Comparison of ENCODE assay signal across 8 cellular contexts in genomic region chr6:99349620-99350141, GRCh38. TPM values are rescaled to one million over a fixed set of nuclear protein-coding genes. Genes with fewer than 3 reads are reported as not detected.
DNase-seq lines count a peak whose midpoint lies in the region; ATAC-seq and TF ChIP-seq lines count a peak whose summit lies in the region.

Gene FAXC, minus strand, starts transcription at chr6:99349674. Its CDS starts 302 bp downstream, at chr6:99349372.

- peak; percentile 54 for ATAC-seq in GM19463 (IDR thresholded peaks at IDR 0.05; ENCODE audit: unreplicated experiment)

- peak within 1 kb of the TSS; percentile 40 to 63 for H3K4me3 ChIP-seq in mucosa of rectum (ENCODE audit: low read length in 2 of 2)
- peak within 1 kb of the TSS; percentile 43 to 81 for H3K4me3 ChIP-seq in uterus

- TF ChIP-seq RAD21 in Ishikawa (IDR thresholded peaks at IDR 0.05; ENCODE audit: low read depth): peak; percentile 32; the same call in 1 of the 2 replicates

- peak in 3 of 4 experiments; percentile 23 to 36 (median 23) for TF ChIP-seq CTCF in uterus (IDR thresholded peaks at IDR 0.05)

- peak within 1 kb of the TSS; percentile 4 to 43 for H3K9ac ChIP-seq in mucosa of rectum (ENCODE audit: low read depth in 1 of 2, low read length in 2 of 2)

- H3K27me3 ChIP-seq in mucosa of rectum (ENCODE audit: control insufficient read depth in 2 of 2, insufficient read depth in 2 of 2, low read length in 2 of 2) (peaks cover 6 to 10% of the 10 kb centered on the region in 2 donors), uterus (no peaks in the 10 kb centered on the region)

- H3K9me3 ChIP-seq in mucosa of rectum (ENCODE audit: control insufficient read depth in 2 of 2, low read length in 2 of 2) (no peaks in the 10 kb centered on the region), uterus (no peaks in the 10 kb centered on the region)

- H3K36me3 ChIP-seq in mucosa of rectum (ENCODE audit: control insufficient read depth in 2 of 2, insufficient read depth in 2 of 2, low read length in 2 of 2) (no peaks in the 10 kb centered on the region), uterus (no peaks in the 10 kb centered on the region)

- H3K27ac ChIP-seq in mucosa of rectum (ENCODE audit: low read depth in 2 of 2, low read length in 2 of 2) (peak within 1 kb of the TSS in 1 of 2 donors; percentile 25), uterus (peak within 1 kb of the TSS; percentile 36 to 79)

- peaks cover 3% of the 10 kb centered on the region in 2 donors for H3K4me1 ChIP-seq in mucosa of rectum (ENCODE audit: control insufficient read depth in 2 of 2, insufficient read depth in 2 of 2, low read length in 2 of 2)
- H3K4me1 ChIP-seq in uterus: no peaks in the 10 kb centered on the region

- TF ChIP-seq POLR2A in erythroblast (IDR thresholded peaks at IDR 0.05; ENCODE audit: low read length) (no peak), uterus (IDR thresholded peaks at IDR 0.05) (no peak)

- DNase-seq in DMS53 (lab: John Stamatoyannopoulos, UW) (peak; percentile 83), SW480 (ENCODE audit: low spot score) (peak; percentile 32), erythroblast (lab: John Stamatoyannopoulos, UW) (peak; percentile 46 to 55), uterus (peak; percentile 25 to 30), ureter (ENCODE audit: low spot score) (no peak)

- intact Hi-C loops in uterus (cut with DNase I; ENCODE audit: low total_unique reads): no loop called here

- no peak for TF ChIP-seq EP300 in Ishikawa (IDR thresholded peaks at IDR 0.05; ENCODE audit: borderline replicate concordance)

TF ChIP-seq in Ishikawa, 13 proteins besides CTCF, POLR2A, EP300 and RAD21:
- TF ChIP-seq MAX (IDR thresholded peaks at IDR 0.05): peak; percentile 39; the same call in 1 of the 2 replicates
- no peak for TF ChIP-seq CREB1 (IDR thresholded peaks at IDR 0.05; ENCODE audit: low read depth)

RNA-seq across cellular contexts. Expression of gene FAXC, which starts in this region (rescaled TPM):
- total RNA-seq in uterus (10 to 100 TPM in 1 of 4 donors, 1 to 10 TPM in 3; 2.8 to 11.3 (median 8.9) TPM), ureter (2.7 TPM)
